In the genomic region with DNA sequence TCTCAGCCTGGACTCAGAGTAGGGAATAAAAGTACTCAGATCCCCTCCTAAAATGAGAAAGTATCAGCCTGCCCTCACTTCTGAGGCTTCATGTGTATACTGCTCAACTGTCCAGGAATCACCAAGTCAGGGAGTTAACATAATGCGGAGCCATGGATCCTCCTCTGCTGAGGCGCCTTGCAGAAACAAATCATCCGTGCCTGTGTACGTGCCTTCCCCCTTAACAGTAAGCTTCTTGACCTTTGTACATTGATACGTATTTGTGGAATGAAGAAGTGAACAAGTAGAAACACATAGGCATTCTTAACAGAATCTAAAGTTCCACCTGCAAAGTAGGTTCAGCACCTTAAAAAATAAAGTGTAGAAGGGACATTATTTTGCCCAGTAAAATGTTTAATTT, we compare ENCODE assay signal across 11 cellular contexts.
DNase-seq lines count a peak whose midpoint lies in the region; TF ChIP-seq lines count a peak whose summit lies in the region.
"Had no signal": no experiment of that assay in that cellular context is flagged by ENCODE, and none has a peak within 500 bp of the region (broad histone marks: within the 10 kb centered on the region; RNA-seq: fewer than 3 reads in every experiment).

No MANE protein-coding gene starts in this region.

- peaks cover 70% of the 10 kb centered on the region for H3K79me2 ChIP-seq in PC-9 (ENCODE audit: low read depth)
- peaks cover 41% of the 10 kb centered on the region for H3K79me2 ChIP-seq in neural progenitor cell (ENCODE audit: low read depth)
- H3K79me2 ChIP-seq in GM23248 (ENCODE audit: insufficient read depth), result peaks cover 98% of the 10 kb centered on the region

- no peak for TF ChIP-seq EP300 in tibial nerve (IDR thresholded peaks at IDR 0.05)

- H3F3A ChIP-seq in PC-9 (ENCODE audit: insufficient read depth, low read depth) (peaks cover 4% of the 10 kb centered on the region), neural progenitor cell (ENCODE audit: low read depth) (no peaks in the 10 kb centered on the region), GM23248 (ENCODE audit: insufficient read depth) (0 out of 2 replicates have a peak, but pooled peaks cover 10% of the 10 kb centered on the region)

- intact Hi-C loops in Caco-2 (cut with micrococcal nuclease; ENCODE audit: unreplicated experiment), result no loop called here
- intact Hi-C loops in PC-9 (cut with micrococcal nuclease; ENCODE audit: unreplicated experiment), result loop anchor here (2.0 kb wide), 1 partner anchor 61 kb away; a partner anchor contains a TSS
- intact Hi-C loops in spleen (cut with DNase I; ENCODE audit: low total_unique reads), result no loop called here

- in situ Hi-C loops in GM23248 (cut with MboI), result no loop called here

- no peak for TF ChIP-seq POLR2A in spleen (IDR thresholded peaks at IDR 0.05)
- TF ChIP-seq POLR2A in tibial nerve (IDR thresholded peaks at IDR 0.05), result no peak

- no peaks in the 10 kb centered on the region for H3K36me3 ChIP-seq in Caco-2 (ENCODE audit: control insufficient read depth, insufficient read depth, low read length)
- H3K36me3 ChIP-seq in PC-9 (ENCODE audit: low read depth), result no peaks in the 10 kb centered on the region; the same call in 1 of the 2 replicates
- no peaks in the 10 kb centered on the region for H3K36me3 ChIP-seq in esophagus (ENCODE audit: control insufficient read depth in 2 of 2, insufficient read depth in 2 of 2, low read length in 1 of 2)
- no peaks in the 10 kb centered on the region for H3K36me3 ChIP-seq in neural progenitor cell
- H3K36me3 ChIP-seq in spleen, result no peaks in the 10 kb centered on the region
- H3K36me3 ChIP-seq in GM23248 (ENCODE audit: low read depth), result no peaks in the 10 kb centered on the region
- H3K36me3 ChIP-seq in tibial nerve, result peaks cover 0 to 4% (median 0%) of the 10 kb centered on the region in 3 donors
- H3K36me3 ChIP-seq: thyroid gland had no signal

- no peak overlapping the region for H3K4me3 ChIP-seq in Caco-2 (ENCODE audit: low read depth, low read length)
- H3K4me3 ChIP-seq in PC-9, result peak overlapping the region; percentile 8; the same call in 1 of the 2 replicates
- H3K4me3 ChIP-seq in esophagus (ENCODE audit: low read depth in 1 of 2, low read length in 2 of 2), result no peak overlapping the region
- H3K4me3 ChIP-seq in neural progenitor cell, result no peak overlapping the region
- no peak overlapping the region for H3K4me3 ChIP-seq in spleen
- no peak overlapping the region for H3K4me3 ChIP-seq in GM23248
- no peak overlapping the region for H3K4me3 ChIP-seq in tibial nerve
- H3K4me3 ChIP-seq: thyroid gland had no signal

- TF ChIP-seq CTCF in Caco-2 (IDR thresholded peaks at IDR 0.05; ENCODE audit: insufficient read depth in 1 of 2, low read depth in 1 of 2, low read length in 1 of 2, severe bottlenecking in 1 of 2, unreplicated experiment in 1 of 2) (no peak), PC-9 (conservative IDR thresholded peaks at IDR 0.05) (no peak), neural progenitor cell (IDR thresholded peaks at IDR 0.05) (no peak), spleen (IDR thresholded peaks at IDR 0.05 in 8 of 11, conservative IDR thresholded peaks at IDR 0.05 in 3 of 11) (no peak), tibial nerve (IDR thresholded peaks at IDR 0.05) (no peak)

- peak overlapping the region; percentile 46 for H3K4me3 Mint-ChIP-seq in Caco-2 (ENCODE audit: unreplicated experiment)
- H3K4me3 Mint-ChIP-seq in neural progenitor cell, result no peak overlapping the region

- CTCF ChIA-PET in Caco-2 (lab: Charles Lee), result interaction anchor here (1.0 to 1.3 kb wide), 2 partner anchors 21 to 73 kb away, joined by 3 read pairs; no protein-coding TSS in a partner anchor
- CTCF ChIA-PET in PC-9 (lab: Charles Lee), result no interaction called here

- H3K4me1 ChIP-seq in Caco-2, result peaks cover 44% of the 10 kb centered on the region
- H3K4me1 ChIP-seq in PC-9 (replicated peaks; ENCODE audit: insufficient read depth), result peaks cover 62% of the 10 kb centered on the region
- H3K4me1 ChIP-seq in esophagus (ENCODE audit: control insufficient read depth in 2 of 2, insufficient read depth in 2 of 2, low read length in 1 of 2), result no peaks in the 10 kb centered on the region
- H3K4me1 ChIP-seq in neural progenitor cell, result peaks cover 8% of the 10 kb centered on the region
- peaks cover 0 to 35% (median 6%) of the 10 kb centered on the region in 6 donors for H3K4me1 ChIP-seq in spleen
- H3K4me1 ChIP-seq in GM23248 (ENCODE audit: insufficient read depth), result peaks cover 31% of the 10 kb centered on the region
- peaks cover 0 to 75% (median 22%) of the 10 kb centered on the region in 4 donors for H3K4me1 ChIP-seq in tibial nerve

- no peaks in the 10 kb centered on the region for H3K36me3 Mint-ChIP-seq in Caco-2 (ENCODE audit: insufficient read depth, unreplicated experiment)
- H3K36me3 Mint-ChIP-seq in neural progenitor cell, result peaks cover 6% of the 10 kb centered on the region

- no peaks in the 10 kb centered on the region for H3K9me3 Mint-ChIP-seq in Caco-2 (ENCODE audit: unreplicated experiment)
- no peaks in the 10 kb centered on the region for H3K9me3 Mint-ChIP-seq in neural progenitor cell

- no peaks in the 10 kb centered on the region for H3K9me2 ChIP-seq in PC-9 (ENCODE audit: insufficient read depth)
- H3K9me2 ChIP-seq in GM23248 (ENCODE audit: insufficient read depth), result no peaks in the 10 kb centered on the region

- 41 to 45% methylated on average over 5 of the region's 5 CpGs for WGBS in esophagus, 2 donors
- 71 to 81% (median 75%) methylated on average over 5 of the region's 5 CpGs for WGBS in spleen, 5 donors
- 97 to 99% methylated on average over 5 of the region's 5 CpGs for WGBS in GM23248 (ENCODE audit: low coverage in 1 of 2, low lambda C conversion rate in 2 of 2, missing lambda C conversion rate in 2 of 2), 2 experiments
- 43 to 45% methylated on average over 5 of the region's 5 CpGs for WGBS in tibial nerve, 2 donors

- H3K27me3 Mint-ChIP-seq in Caco-2 (ENCODE audit: insufficient read depth, unreplicated experiment) (no peaks in the 10 kb centered on the region), neural progenitor cell (ENCODE audit: insufficient read depth, low read depth) (no peaks in the 10 kb centered on the region)

- H3K9ac ChIP-seq in neural progenitor cell (no peak overlapping the region), GM23248 (no peak overlapping the region)

- POLR2A ChIA-PET in Caco-2 (lab: Charles Lee) (interaction anchor here (0.5 to 0.9 kb wide), 3 partner anchors 21 to 110 kb away, joined by 3 read pairs; a partner anchor contains a TSS), PC-9 (lab: Charles Lee; ENCODE audit: unreplicated experiment) (interaction anchor here (0.5 to 0.6 kb wide), 2 partner anchors 8 to 48 kb away, joined by 3 to 7 read pairs; no protein-coding TSS in a partner anchor)

- H3K4me1 Mint-ChIP-seq in Caco-2 (ENCODE audit: low read depth, unreplicated experiment) (peaks cover 28% of the 10 kb centered on the region), neural progenitor cell (peaks cover 19% of the 10 kb centered on the region)

- no peaks in the 10 kb centered on the region for H3K27me3 ChIP-seq in Caco-2 (replicated peaks; ENCODE audit: control insufficient read depth, insufficient read depth, low read length)
- H3K27me3 ChIP-seq in PC-9 (ENCODE audit: insufficient read depth, low read depth), result no peaks in the 10 kb centered on the region
- H3K27me3 ChIP-seq in esophagus (ENCODE audit: control insufficient read depth in 1 of 2, insufficient read depth in 2 of 2, low read length in 2 of 2), result no peaks in the 10 kb centered on the region
- H3K27me3 ChIP-seq in neural progenitor cell, result no peaks in the 10 kb centered on the region
- no peaks in the 10 kb centered on the region for H3K27me3 ChIP-seq in spleen (replicated peaks in 1 of 7)
- H3K27me3 ChIP-seq in GM23248 (replicated peaks; ENCODE audit: insufficient read depth), result no peaks in the 10 kb centered on the region
- H3K27me3 ChIP-seq in tibial nerve, result no peaks in the 10 kb centered on the region
- H3K27me3 ChIP-seq: thyroid gland had no signal

- peak overlapping the region; percentile 54 for H3K4me2 ChIP-seq in PC-9
- H3K4me2 ChIP-seq in neural progenitor cell, result no peak overlapping the region
- H3K4me2 ChIP-seq in GM23248 (ENCODE audit: unreplicated experiment), result no peak overlapping the region

- DNase-seq in Caco-2 (peak; percentile 38 to 59), PC-9 (peak in 1 of 2 experiments; percentile 62), neural progenitor cell (ENCODE audit: low spot score) (no peak), hypothalamus (lab: John Stamatoyannopoulos, UW) (no peak), spleen (no peak), GM23248 (no peak), tibial nerve (ENCODE audit: low spot score in 2 of 2) (no peak)
- DNase-seq: COR-L47, NCI-H524 treated with DMSO at 0.1 percent for 48 hours, thyroid gland had no signal

- BruUV-seq in Caco-2 (replicated peaks; lab: Mats Ljungman, UMichigan) (no TSS peak), PC-9 (replicated peaks; lab: Mats Ljungman, UMichigan) (no TSS peak)

- H4K20me1 ChIP-seq in PC-9 (ENCODE audit: insufficient read depth) (no peaks in the 10 kb centered on the region), neural progenitor cell (ENCODE audit: low read depth) (no peaks in the 10 kb centered on the region), GM23248 (ENCODE audit: insufficient read depth) (no peaks in the 10 kb centered on the region; the same call in 1 of the 2 replicates)

- H3K27ac Mint-ChIP-seq in Caco-2 (ENCODE audit: unreplicated experiment), result peak overlapping the region; percentile 69
- H3K27ac Mint-ChIP-seq in neural progenitor cell, result no peak overlapping the region

- H2AFZ ChIP-seq in PC-9, result no peak overlapping the region
- H2AFZ ChIP-seq in neural progenitor cell (replicated peaks), result no peak overlapping the region
- no peak overlapping the region for H2AFZ ChIP-seq in GM23248

- H3K9me3 ChIP-seq in Caco-2, result no peaks in the 10 kb centered on the region
- H3K9me3 ChIP-seq in PC-9 (ENCODE audit: insufficient read depth, low read depth), result no peaks in the 10 kb centered on the region
- H3K9me3 ChIP-seq in esophagus (ENCODE audit: control insufficient read depth in 2 of 2, insufficient read depth in 1 of 2, low read depth in 1 of 2, low read length in 1 of 2), result no peaks in the 10 kb centered on the region
- no peaks in the 10 kb centered on the region for H3K9me3 ChIP-seq in neural progenitor cell (ENCODE audit: low read depth)
- no peaks in the 10 kb centered on the region for H3K9me3 ChIP-seq in spleen
- no peaks in the 10 kb centered on the region for H3K9me3 ChIP-seq in GM23248 (ENCODE audit: low read depth)
- no peaks in the 10 kb centered on the region for H3K9me3 ChIP-seq in tibial nerve
- H3K9me3 ChIP-seq: thyroid gland had no signal

- H3K27ac ChIP-seq in PC-9 (peak overlapping the region; percentile 37), esophagus (ENCODE audit: low read depth in 2 of 2, low read length in 1 of 2) (peak overlapping the region; percentile 53 to 68), neural progenitor cell (peak overlapping the region; percentile 37), spleen (no peak overlapping the region), GM23248 (no peak overlapping the region), tibial nerve (peak overlapping the region in 1 of 4 donors; percentile 30)

Comparison
In these comparisons a context has a peak if more than half of its experiments do, and no peak if none do; other contexts are left out.
1. DNase-seq: peak in Caco-2 (2 of 2); none in neural progenitor cell (single experiment), hypothalamus (0 of 51), spleen (single experiment), GM23248 (single experiment) and tibial nerve (0 of 2).
2. H3K27ac ChIP-seq: peak in PC-9 (single experiment), esophagus (2 of 2) and neural progenitor cell (single experiment); none in spleen (0 of 8) and GM23248 (single experiment).